15 cellular contexts compared by ENCODE assay signal in genomic region chr13:110382229-110382628, GRCh38.
A peak's percentile ranks its signal among the peaks of the same experiment; 100 is the strongest.
DNase-seq lines count a peak whose midpoint lies in the region; ATAC-seq and TF ChIP-seq lines count a peak whose summit lies in the region.
"Had no signal": no experiment of that assay in that cellular context is flagged by ENCODE, and none has a peak within 500 bp of the region (broad histone marks: within the 10 kb centered on the region; RNA-seq: fewer than 3 reads in every experiment).

No MANE protein-coding gene starts in this region.

- in situ Hi-C loops in astrocyte of the spinal cord (cut with HindIII; ENCODE audit: low sequenced_read_pairs): no loop called here

- no peaks in the 10 kb centered on the region for H3K27me3 ChIP-seq in Karpas-422 (ENCODE audit: low read length)
- H3K27me3 ChIP-seq: vagina had no signal

- H3K4me1 ChIP-seq in Karpas-422 (ENCODE audit: low read length): no peaks in the 10 kb centered on the region

- no peaks in the 10 kb centered on the region for H3K79me2 ChIP-seq in Karpas-422 (ENCODE audit: low read length)

- H3K9ac ChIP-seq in Karpas-422 (ENCODE audit: low read length): no peak overlapping the region

- H3K9me3 Mint-ChIP-seq in HFFc6 (no peaks in the 10 kb centered on the region; the same call in 1 of the 2 replicates), immature natural killer cell (peaks cover 2 to 19% (median 4%) of the 10 kb centered on the region in 6 donors)
- H3K9me3 Mint-ChIP-seq: neural crest cell had no signal

- no peak overlapping the region for H3K27ac ChIP-seq in Karpas-422 (ENCODE audit: low read length)
- H3K27ac ChIP-seq: vagina had no signal

- no peak overlapping the region for H2AFZ ChIP-seq in Karpas-422 (ENCODE audit: low read length)

- peaks cover 2% of the 10 kb centered on the region; the same call in 1 of the 2 replicates for H3K27me3 Mint-ChIP-seq in HFFc6 (ENCODE audit: insufficient read depth)
- H3K27me3 Mint-ChIP-seq in immature natural killer cell (ENCODE audit: low read depth in 3 of 3): peaks cover 0 to 6% (median 3%) of the 10 kb centered on the region in 3 donors

- H3K4me3 Mint-ChIP-seq in HFFc6: peak overlapping the region; percentile 36; the same call in 1 of the 2 replicates
- H3K4me3 Mint-ChIP-seq in immature natural killer cell: no peak overlapping the region
- H3K4me3 Mint-ChIP-seq: activated T-cell treated with anti-CD3 and anti-CD28 coated beads, Interleukin-2, amount 50 U/mL, for 4 hours; neural crest cell had no signal

- peak overlapping the region; percentile 94 for H3K27ac Mint-ChIP-seq in HFFc6
- H3K27ac Mint-ChIP-seq in immature natural killer cell: no peak overlapping the region

- H3K36me3 Mint-ChIP-seq in HFFc6 (ENCODE audit: low read depth): peaks cover 28% of the 10 kb centered on the region
- H3K36me3 Mint-ChIP-seq in immature natural killer cell: no peaks in the 10 kb centered on the region

- no peaks in the 10 kb centered on the region for H4K20me1 ChIP-seq in Karpas-422 (ENCODE audit: insufficient read depth, low read depth, low read length)

- DNase-seq in A172 (ENCODE audit: low spot score) (peak; percentile 78), HFFc6 (peak; percentile 76), astrocyte of the spinal cord (ENCODE audit: low read depth, low spot score) (peak; percentile 87), iris pigment epithelial cell (ENCODE audit: low read depth) (peak; percentile 95), immature natural killer cell (no peak), Karpas-422 (no peak)
- DNase-seq in activated CD8-positive, alpha-beta memory T cell treated with anti-CD3 and anti-CD28 coated beads, Interleukin-2, amount 50 U/mL, for 4 hours: no peak
- DNase-seq: activated T-cell treated with anti-CD3 and anti-CD28 coated beads, Interleukin-2, amount 50 U/mL, for 4 hours; left colon; NCI-H446; stimulated activated CD4-positive, alpha-beta T cell treated with anti-CD3 and anti-CD28 coated beads, Interleukin-15, amount 100 ng/mL, for 24 hours; stimulated activated CD8-positive, alpha-beta memory T cell treated with anti-CD3 and anti-CD28 coated beads, Interleukin-4, amount 100 ng/mL, for 48 hours had no signal

- TF ChIP-seq CTCF in HFFc6 (IDR thresholded peaks at IDR 0.05): no peak
- TF ChIP-seq CTCF in astrocyte of the spinal cord (IDR thresholded peaks at IDR 0.05; ENCODE audit: low read depth, low read length): no peak

- H3K9me3 ChIP-seq in Karpas-422 (ENCODE audit: low read length): peaks cover 5% of the 10 kb centered on the region; the same call in 1 of the 2 replicates
- H3K9me3 ChIP-seq: vagina had no signal

- no peak for ATAC-seq in GM18520 (IDR thresholded peaks at IDR 0.05; ENCODE audit: unreplicated experiment)
- ATAC-seq: activated T-cell treated with anti-CD3 and anti-CD28 coated beads, Interleukin-2, amount 50 U/mL, for 4 hours; left colon had no signal

- H3K4me3 ChIP-seq in astrocyte of the spinal cord (ENCODE audit: low read depth, low read length): no peak overlapping the region
- no peak overlapping the region for H3K4me3 ChIP-seq in Karpas-422 (ENCODE audit: low read length)
- H3K4me3 ChIP-seq: vagina had no signal

- H3K9me2 ChIP-seq in Karpas-422 (replicated peaks; ENCODE audit: insufficient read depth, low read length): no peaks in the 10 kb centered on the region

- H3K4me2 ChIP-seq in Karpas-422 (ENCODE audit: low read depth, low read length, poor library complexity, severe bottlenecking): no peak overlapping the region

- peaks cover 45% of the 10 kb centered on the region for H3K4me1 Mint-ChIP-seq in HFFc6 (ENCODE audit: low read depth)
- H3K4me1 Mint-ChIP-seq in immature natural killer cell: peaks cover 0 to 1% of the 10 kb centered on the region in 2 donors

- H3K36me3 ChIP-seq in Karpas-422 (ENCODE audit: insufficient read depth, low read length): no peaks in the 10 kb centered on the region
- H3K36me3 ChIP-seq: vagina had no signal

Comparison
In these comparisons a context has a peak if more than half of its experiments do, and no peak if none do; other contexts are left out.
1. DNase-seq: peak in A172 (single experiment), HFFc6 (single experiment), astrocyte of the spinal cord (single experiment) and iris pigment epithelial cell (single experiment); none in activated CD8-positive, alpha-beta memory T cell treated with anti-CD3 and anti-CD28 coated beads, Interleukin-2, amount 50 U/mL, for 4 hours (single experiment), immature natural killer cell (0 of 3) and Karpas-422 (single experiment).